ENCODE assay signal across 7 cellular contexts in the genomic region with DNA sequence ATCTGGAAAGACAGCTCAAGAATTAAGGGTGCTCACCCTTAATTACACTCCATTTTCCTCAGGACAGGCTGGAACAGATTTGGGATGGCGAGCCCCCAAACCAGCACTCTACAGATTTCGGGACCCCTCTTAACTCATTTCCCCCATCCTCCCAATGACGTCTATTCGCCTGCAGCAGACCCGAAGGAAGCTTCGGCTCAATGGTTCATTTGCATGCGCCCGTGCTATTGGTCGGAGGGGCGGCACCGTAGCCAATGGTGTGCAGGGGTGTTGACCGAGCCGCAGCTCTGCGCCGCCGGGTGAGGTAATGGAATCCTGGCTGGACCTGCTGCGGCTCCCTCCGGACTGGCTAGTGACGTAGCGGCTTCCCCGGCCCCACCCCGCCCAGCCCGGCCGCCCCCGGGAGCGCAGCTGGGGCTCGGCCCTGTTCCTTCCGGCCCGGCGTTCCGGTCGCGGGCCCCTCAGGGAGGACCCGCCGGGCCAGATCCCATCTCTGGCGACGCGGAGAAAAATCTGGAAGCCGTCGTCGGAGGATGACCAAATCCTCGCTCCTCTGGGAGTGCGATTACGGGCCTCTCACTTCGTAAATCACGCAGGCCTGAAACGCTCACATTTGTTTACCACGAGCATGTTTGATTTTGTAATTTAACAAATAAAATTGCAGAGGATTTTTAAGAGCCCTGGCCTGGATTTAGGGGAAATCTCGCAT. TPM values are rescaled to one million over a fixed set of nuclear protein-coding genes. Genes with fewer than 3 reads are reported as not detected.
A peak's percentile ranks its signal among the peaks of the same experiment; 100 is the strongest.
DNase-seq lines count a peak whose midpoint lies in the region; ATAC-seq, FAIRE-seq and TF ChIP-seq lines count a peak whose summit lies in the region.

No MANE protein-coding gene starts in this region.

- TF ChIP-seq POLR2A in GM18505 (IDR thresholded peaks at IDR 0.05; ENCODE audit: borderline replicate concordance, extremely low read depth, insufficient read depth, insufficient read length), result peak; percentile 70

- no peaks in the 10 kb centered on the region for H3K27me3 ChIP-seq in astrocyte (ENCODE audit: insufficient read depth, low read length)

- H3K27ac ChIP-seq in astrocyte (ENCODE audit: low read depth, low read length), result peak overlapping the region; percentile 89

- H4K20me1 ChIP-seq in astrocyte (ENCODE audit: insufficient read depth, low read length), result no peaks in the 10 kb centered on the region

- peak overlapping the region; percentile 89 for H3K27ac Mint-ChIP-seq in astrocyte (ENCODE audit: unreplicated experiment)

- no peaks in the 10 kb centered on the region for H3K9me3 Mint-ChIP-seq in astrocyte (ENCODE audit: unreplicated experiment)

- no peaks in the 10 kb centered on the region for H3K79me2 ChIP-seq in astrocyte (ENCODE audit: insufficient read depth, low read length)

- H3K36me3 ChIP-seq in astrocyte (ENCODE audit: insufficient read depth, low read length), result no peaks in the 10 kb centered on the region

- H3K4me2 ChIP-seq in astrocyte (ENCODE audit: low read length), result peak overlapping the region; percentile 91

- no peaks in the 10 kb centered on the region for H3K9me3 ChIP-seq in astrocyte (ENCODE audit: insufficient read depth, low read depth, low read length)

- peak; percentile 78 for ATAC-seq in GM18505 (IDR thresholded peaks at IDR 0.05; ENCODE audit: unreplicated experiment)
- peak; percentile 74 for ATAC-seq in HG02970 (IDR thresholded peaks at IDR 0.05; ENCODE audit: low FRiP score, unreplicated experiment)

- H3K4me3 ChIP-seq in astrocyte (ENCODE audit: insufficient read depth, low read depth, low read length), result peak overlapping the region; percentile 49

- no peaks in the 10 kb centered on the region for H3K36me3 Mint-ChIP-seq in astrocyte (ENCODE audit: low read depth, unreplicated experiment)

- peak overlapping the region; percentile 90 for H3K9ac ChIP-seq in astrocyte (ENCODE audit: low read length)

- H3K4me1 ChIP-seq in astrocyte (ENCODE audit: insufficient read depth, low read length), result peaks cover 18% of the 10 kb centered on the region

- H2AFZ ChIP-seq in astrocyte (ENCODE audit: low read depth, low read length), result peak overlapping the region; percentile 78

- DNase-seq in NCI-H1930 (lab: John Stamatoyannopoulos, UW), result peak; percentile 91
- DNase-seq in T-helper 22 cell (ENCODE audit: low read depth), result peak; percentile 92
- peak; percentile 96 for DNase-seq in astrocyte (ENCODE audit: low read depth)
- DNase-seq in hepatic stellate cell (ENCODE audit: low spot score), result peak; percentile 99
- peak; percentile 91 for DNase-seq in retina

- H3K4me1 Mint-ChIP-seq in astrocyte (ENCODE audit: low read depth, unreplicated experiment), result peaks cover 9% of the 10 kb centered on the region

- H3K27me3 Mint-ChIP-seq in astrocyte (ENCODE audit: low read depth, unreplicated experiment), result peaks cover 24% of the 10 kb centered on the region

- H3K4me3 Mint-ChIP-seq in astrocyte (ENCODE audit: unreplicated experiment), result peak overlapping the region; percentile 78

- peak; percentile 20 for FAIRE-seq in astrocyte (lab: Jason Lieb, UNC)

- no peak for TF ChIP-seq CTCF in astrocyte (IDR thresholded peaks at IDR 0.05; ENCODE audit: insufficient read depth, low read depth, low read length)

RNA-seq across cellular contexts. Expression of a gene that starts 18.3 kb away (rescaled TPM):
- 1.6 and 2.3 TPM in 2 replicates for total RNA-seq in astrocyte

RNA-seq across cellular contexts. Expression of a gene that starts 26.2 kb away (rescaled TPM):
- 9.6 and 12.4 TPM in 2 replicates for total RNA-seq in astrocyte

RNA-seq across cellular contexts. Expression of a gene that starts 36.8 kb away (rescaled TPM):
- 54.2 and 60.4 TPM in 2 replicates for total RNA-seq in astrocyte

RNA-seq across cellular contexts. Expression of a gene that starts 46.6 kb away (rescaled TPM):
- 0.18 TPM in 1 of 2 replicates, not detected in the other for total RNA-seq in astrocyte

Comparison
In these comparisons a context has a peak if more than half of its experiments do, and no peak if none do; other contexts are left out.
1. Peak in every context shown above with its lines: DNase-seq, ATAC-seq, H3K4me3 ChIP-seq and H3K27ac ChIP-seq.